ENCODE assay signal across 1 cellular context in genomic region chr22:31461699-31462098, GRCh38.
TF ChIP-seq lines count a peak whose summit lies in the region.

No MANE protein-coding gene starts in this region.

TF ChIP-seq in K562, 482 proteins besides CTCF, POLR2A, EP300 and RAD21 (continued from another document):
- TF ChIP-seq, protein P1, sequence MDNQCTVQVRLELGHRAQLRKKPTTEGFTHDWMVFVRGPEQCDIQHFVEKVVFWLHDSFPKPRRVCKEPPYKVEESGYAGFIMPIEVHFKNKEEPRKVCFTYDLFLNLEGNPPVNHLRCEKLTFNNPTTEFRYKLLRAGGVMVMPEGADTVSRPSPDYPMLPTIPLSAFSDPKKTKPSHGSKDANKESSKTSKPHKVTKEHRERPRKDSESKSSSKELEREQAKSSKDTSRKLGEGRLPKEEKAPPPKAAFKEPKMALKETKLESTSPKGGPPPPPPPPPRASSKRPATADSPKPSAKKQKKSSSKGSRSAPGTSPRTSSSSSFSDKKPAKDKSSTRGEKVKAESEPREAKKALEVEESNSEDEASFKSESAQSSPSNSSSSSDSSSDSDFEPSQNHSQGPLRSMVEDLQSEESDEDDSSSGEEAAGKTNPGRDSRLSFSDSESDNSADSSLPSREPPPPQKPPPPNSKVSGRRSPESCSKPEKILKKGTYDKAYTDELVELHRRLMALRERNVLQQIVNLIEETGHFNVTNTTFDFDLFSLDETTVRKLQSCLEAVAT (IDR thresholded peaks at IDR 0.05): no peak
- TF ChIP-seq ZNF699 (CRISPR knock-in tag; IDR thresholded peaks at IDR 0.05; ENCODE audit: insufficient replicate concordance): no peak
- peak; percentile 58 for TF ChIP-seq BCOR (IDR thresholded peaks at IDR 0.05)
TF ChIP-seq in K562: peak in this region for 2.
